Comparison of ENCODE assay signal across 1 cellular context in the genomic region with DNA sequence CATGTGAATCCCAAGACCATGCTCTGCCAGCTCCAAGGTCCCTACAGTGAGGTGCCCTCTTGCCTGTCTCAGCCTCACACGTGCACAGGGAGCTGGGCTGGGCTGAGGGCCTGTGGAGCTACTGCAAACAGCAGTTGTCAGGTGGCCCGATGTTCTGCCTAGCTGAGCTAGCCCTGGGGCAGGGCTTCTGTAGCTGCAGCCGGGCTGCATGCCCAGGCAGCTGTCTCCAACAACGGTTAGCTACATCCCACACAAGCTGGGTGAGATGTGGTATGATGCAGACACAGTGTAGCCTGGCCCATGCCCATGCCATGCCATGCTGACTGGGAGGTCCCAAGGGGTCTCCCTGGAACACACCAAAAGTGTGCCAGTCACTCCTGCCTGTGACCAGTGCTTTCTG.
TF ChIP-seq lines count a peak whose summit lies in the region.

No MANE protein-coding gene starts in this region.

TF ChIP-seq in GM12878, 131 proteins besides CTCF, POLR2A, EP300 and RAD21:
- no peak for TF ChIP-seq NR2F1 (conservative IDR thresholded peaks at IDR 0.05)
- TF ChIP-seq E2F8 (IDR thresholded peaks at IDR 0.05; ENCODE audit: low read depth, partially characterized antibody): no peak
- no peak for TF ChIP-seq SP1 (IDR thresholded peaks at IDR 0.05; ENCODE audit: low read depth, low read length)
- no peak for TF ChIP-seq YBX1 (IDR thresholded peaks at IDR 0.05)
- TF ChIP-seq NBN (IDR thresholded peaks at IDR 0.05): no peak
- TF ChIP-seq CBX3 (IDR thresholded peaks at IDR 0.05; ENCODE audit: borderline replicate concordance, low read depth): no peak
- no peak for TF ChIP-seq ELK1 (IDR thresholded peaks at IDR 0.05; ENCODE audit: low read depth, low read length)
- no peak for TF ChIP-seq MEF2A (IDR thresholded peaks at IDR 0.05; ENCODE audit: insufficient read depth, low read depth, low read length)
- TF ChIP-seq HCFC1 (IDR thresholded peaks at IDR 0.05; ENCODE audit: low read length): no peak
- no peak for TF ChIP-seq BACH1 (IDR thresholded peaks at IDR 0.05; ENCODE audit: borderline replicate concordance)
- TF ChIP-seq SKIL (IDR thresholded peaks at IDR 0.05; ENCODE audit: low read depth, poor library complexity, severe bottlenecking): no peak
- TF ChIP-seq POLR2AphosphoS5 (IDR thresholded peaks at IDR 0.05; ENCODE audit: low read length): no peak
